In genomic region chr10:114345701-114346100, GRCh38 we compare ENCODE assay signal across 20 cellular contexts. TPM values are rescaled to one million over a fixed set of nuclear protein-coding genes. Genes with fewer than 3 reads are reported as not detected.
DNase-seq lines count a peak whose midpoint lies in the region; ATAC-seq, FAIRE-seq and TF ChIP-seq lines count a peak whose summit lies in the region.
"Had no signal": no experiment of that assay in that cellular context is flagged by ENCODE, and none has a peak within 500 bp of the region (broad histone marks: within the 10 kb centered on the region; RNA-seq: fewer than 3 reads in every experiment).

No MANE protein-coding gene starts in this region.

- no peak overlapping the region for H3K4me3 ChIP-seq in trophoblast cell (ENCODE audit: low read depth, low read length)
- no peak overlapping the region for H3K4me3 ChIP-seq in vagina
- no peak overlapping the region for H3K4me3 ChIP-seq in coronary artery
- H3K4me3 ChIP-seq: GM23248, HAP-1, MG63, Peyer's patch had no signal

- H3K4ac ChIP-seq in trophoblast cell (ENCODE audit: low read depth, low read length), result peak overlapping the region; percentile 25

- H3K4me2 ChIP-seq in trophoblast cell (ENCODE audit: low read length), result no peak overlapping the region

- peaks cover 42% of the 10 kb centered on the region for H3K79me1 ChIP-seq in trophoblast cell (ENCODE audit: low read length)

- no peaks in the 10 kb centered on the region for H3K9me3 Mint-ChIP-seq in stimulated activated naive CD8-positive, alpha-beta T cell treated with anti-CD3 and anti-CD28 coated beads, Interleukin-15, amount 100 ng/mL, for 72 hours
- no peaks in the 10 kb centered on the region for H3K9me3 Mint-ChIP-seq in nephron

- H3K36me3 ChIP-seq in trophoblast cell (ENCODE audit: control insufficient read depth in 1 of 2, insufficient read depth in 2 of 2, low read length in 2 of 2) (peaks cover 1 to 12% of the 10 kb centered on the region in 2 experiments), vagina (no peaks in the 10 kb centered on the region)
- H3K36me3 ChIP-seq: HAP-1, MG63, Peyer's patch had no signal

- WGBS in trophoblast cell (ENCODE audit: extremely low coverage, insufficient coverage, insufficient read length), result no CpG with 5 or more reads among the region's 10 CpGs

- H3K27ac ChIP-seq in trophoblast cell (ENCODE audit: low read depth, low read length), result peak overlapping the region; percentile 88
- peak overlapping the region; percentile 14 for H3K27ac ChIP-seq in vagina
- H3K27ac ChIP-seq in coronary artery, result peak overlapping the region in 1 of 2 donors; percentile 58
- H3K27ac ChIP-seq: GM23248, Peyer's patch had no signal

- no peak overlapping the region for H3K9ac ChIP-seq in trophoblast cell (ENCODE audit: low read length)
- H3K9ac ChIP-seq: GM23248 had no signal

- peaks cover 46 to 50% of the 10 kb centered on the region in 2 experiments for H3K4me1 ChIP-seq in trophoblast cell (ENCODE audit: control insufficient read depth in 1 of 2, insufficient read depth in 2 of 2, low read length in 2 of 2)
- peaks cover 30% of the 10 kb centered on the region for H3K4me1 ChIP-seq in vagina
- H3K4me1 ChIP-seq: HAP-1 had no signal

- H3K4me3 Mint-ChIP-seq in stimulated activated naive CD8-positive, alpha-beta T cell treated with anti-CD3 and anti-CD28 coated beads, Interleukin-15, amount 100 ng/mL, for 72 hours, result no peak overlapping the region
- no peak overlapping the region for H3K4me3 Mint-ChIP-seq in nephron

- peaks cover 11% of the 10 kb centered on the region for H3K27me3 Mint-ChIP-seq in stimulated activated naive CD8-positive, alpha-beta T cell treated with anti-CD3 and anti-CD28 coated beads, Interleukin-15, amount 100 ng/mL, for 72 hours
- H3K27me3 Mint-ChIP-seq in nephron (ENCODE audit: low read depth), result no peaks in the 10 kb centered on the region

- TF ChIP-seq CTCF in nephron (IDR thresholded peaks at IDR 0.05; ENCODE audit: unreplicated experiment in 3 of 3) (no peak), vagina (IDR thresholded peaks at IDR 0.05) (no peak), coronary artery (IDR thresholded peaks at IDR 0.05) (no peak)

- intact Hi-C loops in vagina (cut with DNase I), result no loop called here

- H3K9me3 ChIP-seq in trophoblast cell (ENCODE audit: insufficient read depth, low read depth, low read length), result no peaks in the 10 kb centered on the region
- no peaks in the 10 kb centered on the region for H3K9me3 ChIP-seq in vagina
- H3K9me3 ChIP-seq: HAP-1, MG63, Peyer's patch had no signal

- peak overlapping the region; percentile 64 for H2BK120ac ChIP-seq in trophoblast cell (ENCODE audit: insufficient read depth, low read length, poor library complexity)

- H4K12ac ChIP-seq in trophoblast cell (ENCODE audit: low read depth, low read length), result no peak overlapping the region

- peak; percentile 22 for ATAC-seq in stimulated activated naive CD8-positive, alpha-beta T cell treated with anti-CD3 and anti-CD28 coated beads, Interleukin-15, amount 100 ng/mL, for 72 hours
- ATAC-seq in stimulated activated naive CD8-positive, alpha-beta T cell treated with anti-CD3 and anti-CD28 coated beads, Interleukin-15, Interleukin-2, amounts not matched to agents 100 U/mL and 50 U/mL, for 24 hours, result no peak
- ATAC-seq in activated CD4-positive, CD25-positive, alpha-beta regulatory T cell treated with anti-CD3 and anti-CD28 coated beads, Interleukin-2, amount 50 U/mL, for 24 hours, result no peak

- no peak for DNase-seq in stimulated activated naive CD8-positive, alpha-beta T cell treated with anti-CD3 and anti-CD28 coated beads, Interleukin-15, amount 100 ng/mL, for 72 hours
- no peak for DNase-seq in stimulated activated naive CD8-positive, alpha-beta T cell treated with anti-CD3 and anti-CD28 coated beads, Interleukin-15, Interleukin-2, amounts not matched to agents 100 U/mL and 50 U/mL, for 24 hours
- DNase-seq in trophoblast cell, result no peak
- DNase-seq in vagina (ENCODE audit: extremely low spot score in 2 of 2), result no peak
- DNase-seq in coronary artery (ENCODE audit: low spot score), result no peak
- no peak for DNase-seq in GM12891 (ENCODE audit: insufficient read length, low spot score)
- DNase-seq: EL, GF-D8, GM23248, Kasumi-1, MG63, NCI-H1417, NCI-H1694 treated with DMSO at 0.1 percent for 48 hours, NCI-H446, NCI-H526, Peyer's patch had no signal

- no peak overlapping the region for H2AFZ ChIP-seq in trophoblast cell (ENCODE audit: insufficient read depth, low read length, poor library complexity)
- H2AFZ ChIP-seq: GM23248 had no signal

- H3K4me1 Mint-ChIP-seq in stimulated activated naive CD8-positive, alpha-beta T cell treated with anti-CD3 and anti-CD28 coated beads, Interleukin-15, amount 100 ng/mL, for 72 hours, result peaks cover 30% of the 10 kb centered on the region
- peaks cover 54% of the 10 kb centered on the region for H3K4me1 Mint-ChIP-seq in nephron

- peak overlapping the region; percentile 8 for H4K8ac ChIP-seq in trophoblast cell (ENCODE audit: low read depth, low read length)

- H3K27ac Mint-ChIP-seq in stimulated activated naive CD8-positive, alpha-beta T cell treated with anti-CD3 and anti-CD28 coated beads, Interleukin-15, amount 100 ng/mL, for 72 hours, result no peak overlapping the region
- peak overlapping the region; percentile 60 to 91 (median 81) for H3K27ac Mint-ChIP-seq in nephron

- peak overlapping the region; percentile 13 for H2AK5ac ChIP-seq in trophoblast cell (ENCODE audit: low read length)

- peak overlapping the region; percentile 16 for H2BK5ac ChIP-seq in trophoblast cell (ENCODE audit: low read depth, low read length, poor library complexity)

- H3K79me2 ChIP-seq in trophoblast cell (ENCODE audit: control insufficient read depth, insufficient read depth, low read length, poor library complexity), result peaks cover 14% of the 10 kb centered on the region

- H3K14ac ChIP-seq in trophoblast cell (ENCODE audit: low read length), result peak overlapping the region; percentile 65

- peak overlapping the region; percentile 71 for H3K18ac ChIP-seq in trophoblast cell (ENCODE audit: low read length)

- FAIRE-seq in GM12891 (lab: Jason Lieb, UNC), result no peak
- FAIRE-seq: A204.1 had no signal

- TF ChIP-seq POLR2A in vagina (IDR thresholded peaks at IDR 0.05), result no peak
- no peak for TF ChIP-seq POLR2A in GM12891 (IDR thresholded peaks at IDR 0.05; ENCODE audit: low read depth, low read length)

- H3K36me3 Mint-ChIP-seq in nephron (ENCODE audit: low read depth), result no peaks in the 10 kb centered on the region

- H3K27me3 ChIP-seq in trophoblast cell (ENCODE audit: insufficient read depth, low read length), result no peaks in the 10 kb centered on the region
- H3K27me3 ChIP-seq in vagina, result no peaks in the 10 kb centered on the region
- H3K27me3 ChIP-seq: MG63, Peyer's patch had no signal

- H4K91ac ChIP-seq in trophoblast cell (ENCODE audit: low read depth, low read length), result peak overlapping the region; percentile 71

- H3K23ac ChIP-seq in trophoblast cell (ENCODE audit: low read length), result no peak overlapping the region

- peak overlapping the region; percentile 67 for H2BK12ac ChIP-seq in trophoblast cell (ENCODE audit: low read length)

TF ChIP-seq in GM12891, 5 proteins besides CTCF, POLR2A, EP300 and RAD21:
- TF ChIP-seq POLR2AphosphoS5 (IDR thresholded peaks at IDR 0.05; ENCODE audit: low read depth, low read length) (no peak), PAX5 (IDR thresholded peaks at IDR 0.05; ENCODE audit: insufficient read depth, low read length, severe bottlenecking) (no peak), TAF1 (IDR thresholded peaks at IDR 0.05; ENCODE audit: low read depth, low read length) (no peak), POU2F2 (IDR thresholded peaks at IDR 0.05; ENCODE audit: low read depth, low read length) (no peak), SPI1 (IDR thresholded peaks at IDR 0.05; ENCODE audit: low read depth, low read length) (no peak)

RNA-seq across cellular contexts. Expression of gene AFAP1L2, which starts 58.6 kb away (rescaled TPM):
- 41.9 and 43.1 TPM in 2 replicates for polyA plus RNA-seq in trophoblast cell (2013)
- total RNA-seq in vagina, result 29.5 TPM
- 4.9 TPM for polyA plus RNA-seq in GM12891 (2012; ENCODE audit: low read depth, missing spikeins)
- total RNA-seq: GM23248 had no signal
- polyA plus RNA-seq: GM23248 had no signal

Comparison
In these comparisons a context has a peak if more than half of its experiments do, and no peak if none do; other contexts are left out.
1. H3K27ac Mint-ChIP-seq: peak in nephron (3 of 3); none in stimulated activated naive CD8-positive, alpha-beta T cell treated with anti-CD3 and anti-CD28 coated beads, Interleukin-15, amount 100 ng/mL, for 72 hours (0 of 2).